21 cellular contexts compared by ENCODE assay signal in genomic region chr2:238554468-238555184, GRCh38.
A peak's percentile ranks its signal among the peaks of the same experiment; 100 is the strongest.
DNase-seq lines count a peak whose midpoint lies in the region; ATAC-seq, FAIRE-seq and TF ChIP-seq lines count a peak whose summit lies in the region.
"Had no signal": no experiment of that assay in that cellular context is flagged by ENCODE, and none has a peak within 500 bp of the region (broad histone marks: within the 10 kb centered on the region; RNA-seq: fewer than 3 reads in every experiment).

No MANE protein-coding gene starts in this region.

- H3K9me3 Mint-ChIP-seq in GM23338 = peaks cover 17% of the 10 kb centered on the region; the same call in 2 of the 3 replicates
- H3K9me3 Mint-ChIP-seq in activated T-cell treated with anti-CD3 and anti-CD28 coated beads, Interleukin-2, amount 50 U/mL, for 24 hours = peaks cover 4% of the 10 kb centered on the region

- H2BK120ac ChIP-seq in neuronal stem cell (ENCODE audit: low read depth, low read length) = no peak overlapping the region

- H3K36me3 ChIP-seq in GM23338 (ENCODE audit: insufficient read depth) (no peaks in the 10 kb centered on the region), K562 (ENCODE audit: control insufficient read depth, insufficient read depth, low read length) (no peaks in the 10 kb centered on the region), neuronal stem cell (replicated peaks in 1 of 2; ENCODE audit: control insufficient read depth in 2 of 2, insufficient read depth in 2 of 2, low read length in 2 of 2) (no peaks in the 10 kb centered on the region), mucosa of descending colon (ENCODE audit: low read depth) (no peaks in the 10 kb centered on the region)
- H3K36me3 ChIP-seq: Peyer's patch had no signal

- BruUV-seq in K562 (replicated peaks; lab: Mats Ljungman, UMichigan) = no TSS peak

- peak overlapping the region; percentile 36 for H3K18ac ChIP-seq in neuronal stem cell (ENCODE audit: low read length)

- TF ChIP-seq POLR2A in K562 (conservative IDR thresholded peaks at IDR 0.05) = no peak

- 3% methylated on average over 17 of the region's 25 CpGs for WGBS in K562 (ENCODE audit: insufficient coverage, low coverage, missing lambda C conversion rate)
- no CpG with 5 or more reads among the region's 25 CpGs for WGBS in neuronal stem cell (ENCODE audit: extremely low coverage in 2 of 2, insufficient read length in 2 of 2, insufficient replicate concordance in 1 of 2), 2 donors

- H3K4me2 ChIP-seq in GM23338 (peak overlapping the region; percentile 62), K562 (ENCODE audit: insufficient read depth, low read length) (no peak overlapping the region), neuronal stem cell (ENCODE audit: insufficient read depth, low read length, poor library complexity, severe bottlenecking) (no peak overlapping the region)

- H3K27me3 ChIP-seq in GM23338 (ENCODE audit: insufficient read depth) (no peaks in the 10 kb centered on the region), K562 (ENCODE audit: control insufficient read depth in 2 of 2, insufficient read depth in 2 of 2, low read length in 2 of 2) (peaks cover 2 to 49% of the 10 kb centered on the region in 2 experiments; a peak in 4 of 5 replicates), neuronal stem cell (ENCODE audit: control insufficient read depth in 3 of 3, insufficient read depth in 3 of 3, low read depth in 1 of 3, low read length in 3 of 3) (peaks cover 0 to 9% (median 0%) of the 10 kb centered on the region in 3 experiments)
- H3K27me3 ChIP-seq: Peyer's patch had no signal

- no peak for FAIRE-seq in K562 (lab: Jason Lieb, UNC)

- H3K9me1 ChIP-seq in K562 (ENCODE audit: control insufficient read depth, insufficient read depth, low read length) = no peaks in the 10 kb centered on the region

- H3K27ac Mint-ChIP-seq in GM23338 = peak overlapping the region; percentile 86; the same call in 1 of the 2 replicates
- H3K27ac Mint-ChIP-seq in activated T-cell treated with anti-CD3 and anti-CD28 coated beads, Interleukin-2, amount 50 U/mL, for 24 hours = no peak overlapping the region

- no peak for TF ChIP-seq RAD21 in K562 (CRISPR knock-in tag; conservative IDR thresholded peaks at IDR 0.05 in 1 of 2, IDR thresholded peaks at IDR 0.05 in 1 of 2)

- H3K4me3 ChIP-seq in GM23338 (peak overlapping the region; percentile 37), K562 (no peak overlapping the region), neuronal stem cell (ENCODE audit: low read length in 2 of 2) (peak overlapping the region in 1 of 2 donors; percentile 2), mucosa of descending colon (no peak overlapping the region)
- H3K4me3 ChIP-seq: GM23248, Peyer's patch had no signal

- no peak overlapping the region for H2AK5ac ChIP-seq in neuronal stem cell (ENCODE audit: low read depth, low read length)

- H4K8ac ChIP-seq in neuronal stem cell (ENCODE audit: low read depth, low read length) = no peak overlapping the region

- H3K23ac ChIP-seq in neuronal stem cell (ENCODE audit: low read depth, low read length, poor library complexity) = no peak overlapping the region

- H3F3A ChIP-seq in GM23338 (replicated peaks; ENCODE audit: low read depth) = no peaks in the 10 kb centered on the region

- intact Hi-C loops in K562 (cut with micrococcal nuclease) = no loop called here
- intact Hi-C loops in mucosa of descending colon (cut with DNase I, micrococcal nuclease) = no loop called here

- DNase-seq in GM23338 (ENCODE audit: low spot score) (peak; percentile 70), K562 (ENCODE audit: extremely low read depth in 1 of 4, low spot score in 3 of 4) (no peak), iPS-NIHi11 (ENCODE audit: low spot score) (peak; percentile 45), neuronal stem cell (ENCODE audit: low spot score) (no peak), mucosa of descending colon (no peak), NCI-H82 (lab: John Stamatoyannopoulos, UW) (no peak)
- no peak for DNase-seq in activated T-cell treated with anti-CD3 and anti-CD28 coated beads, Interleukin-2, amount 50 U/mL, for 24 hours
- DNase-seq: C1 segment of cervical spinal cord, EL, GM23248, KBM-7, MM.1S, NCI-H1092, NCI-H1436 treated with DMSO at 0.1 percent for 48 hours, NCI-H1930, NCI-H226, NCI-H524, NCI-H774, Peyer's patch had no signal

- no peaks in the 10 kb centered on the region for H3K9me2 ChIP-seq in GM23338 (ENCODE audit: insufficient read depth)

- H3K4ac ChIP-seq in neuronal stem cell (ENCODE audit: low read length) = no peak overlapping the region

- in situ Hi-C loops in K562 (cut with MboI) = no loop called here

- no peak for TF ChIP-seq CTCF in GM23338 (conservative IDR thresholded peaks at IDR 0.05; ENCODE audit: low read depth in 2 of 2)
- no peak for TF ChIP-seq CTCF in K562 (IDR thresholded peaks at IDR 0.05 in 2 of 3, conservative IDR thresholded peaks at IDR 0.05 in 1 of 3; ENCODE audit: insufficient read depth in 2 of 3, low read depth in 1 of 3, low read length in 3 of 3)
- TF ChIP-seq CTCF in mucosa of descending colon (IDR thresholded peaks at IDR 0.05) = no peak

- POLR2A ChIA-PET in K562 (lab: Yijun Ruan, JAX) = no interaction called here

- H2BK15ac ChIP-seq in neuronal stem cell (ENCODE audit: low read length) = no peak overlapping the region

- H2AFZ ChIP-seq in GM23338 = peak overlapping the region; percentile 96
- no peak overlapping the region for H2AFZ ChIP-seq in K562 (ENCODE audit: low read depth, low read length)
- H2AFZ ChIP-seq in neuronal stem cell (ENCODE audit: low read length) = no peak overlapping the region
- H2AFZ ChIP-seq: GM23248 had no signal

- H3K14ac ChIP-seq in neuronal stem cell (ENCODE audit: low read length) = no peak overlapping the region

- ATAC-seq in GM23338 (peak; percentile 86), K562 (no peak), mucosa of descending colon (no peak), GM19467 (IDR thresholded peaks at IDR 0.05; ENCODE audit: unreplicated experiment) (no peak)
- ATAC-seq: SK-N-SH treated with all-trans-retinoic acid at 6 μM for 48 hours had no signal

- H2BK5ac ChIP-seq in neuronal stem cell (ENCODE audit: low read length) = no peak overlapping the region

- no peaks in the 10 kb centered on the region for H3K79me2 ChIP-seq in GM23338 (replicated peaks; ENCODE audit: insufficient read depth)
- H3K79me2 ChIP-seq in K562 (ENCODE audit: control insufficient read depth, insufficient read depth, low read length) = no peaks in the 10 kb centered on the region

- peak overlapping the region; percentile 69; the same call in 2 of the 3 replicates for H3K4me3 Mint-ChIP-seq in GM23338
- no peak overlapping the region for H3K4me3 Mint-ChIP-seq in activated T-cell treated with anti-CD3 and anti-CD28 coated beads, Interleukin-2, amount 50 U/mL, for 24 hours

- H3K9ac ChIP-seq in K562 (ENCODE audit: insufficient read depth in 1 of 2, low read depth in 2 of 2, low read length in 2 of 2) (no peak overlapping the region), neuronal stem cell (ENCODE audit: low read depth, low read length, poor library complexity) (no peak overlapping the region)
- H3K9ac ChIP-seq: GM23248 had no signal

- H2BK12ac ChIP-seq in neuronal stem cell (ENCODE audit: low read length) = no peak overlapping the region

- H3K27ac ChIP-seq in GM23338 (ENCODE audit: low read depth) = no peak overlapping the region
- no peak overlapping the region for H3K27ac ChIP-seq in K562 (ENCODE audit: extremely low read depth, low read depth, low read length)
- H3K27ac ChIP-seq in neuronal stem cell (replicated peaks; ENCODE audit: low read length) = no peak overlapping the region
- H3K27ac ChIP-seq: GM23248, Peyer's patch had no signal

- peaks cover 8% of the 10 kb centered on the region; the same call in 2 of the 3 replicates for H3K4me1 Mint-ChIP-seq in GM23338
- no peaks in the 10 kb centered on the region for H3K4me1 Mint-ChIP-seq in activated T-cell treated with anti-CD3 and anti-CD28 coated beads, Interleukin-2, amount 50 U/mL, for 24 hours (ENCODE audit: low read depth)

- H3K79me1 ChIP-seq in neuronal stem cell (ENCODE audit: low read depth, low read length) = no peaks in the 10 kb centered on the region

- peaks cover 2% of the 10 kb centered on the region for H3K27me3 Mint-ChIP-seq in GM23338 (ENCODE audit: insufficient read depth, low read depth, poor library complexity)
- H3K27me3 Mint-ChIP-seq in activated T-cell treated with anti-CD3 and anti-CD28 coated beads, Interleukin-2, amount 50 U/mL, for 24 hours = peaks cover 20% of the 10 kb centered on the region

- CTCF ChIA-PET in K562 (lab: Yijun Ruan, JAX; ENCODE audit: low intra/inter-chr PET ratio) = no interaction called here

- no peak for TF ChIP-seq EP300 in K562 (IDR thresholded peaks at IDR 0.05; ENCODE audit: low read length)

- no peaks in the 10 kb centered on the region for H4K20me1 ChIP-seq in GM23338 (replicated peaks; ENCODE audit: insufficient read depth)
- H4K20me1 ChIP-seq in K562 (replicated peaks; ENCODE audit: control insufficient read depth, insufficient read depth, low read length) = no peaks in the 10 kb centered on the region

- H3K9me3 ChIP-seq in K562 (replicated peaks; ENCODE audit: control insufficient read depth, insufficient read depth, low read depth, low read length) (no peaks in the 10 kb centered on the region), neuronal stem cell (replicated peaks in 1 of 2; ENCODE audit: control insufficient read depth in 2 of 2, insufficient read depth in 1 of 2, low read depth in 1 of 2, low read length in 2 of 2) (peaks cover 0 to 2% of the 10 kb centered on the region in 2 donors), mucosa of descending colon (peaks cover 5% of the 10 kb centered on the region)

- H4K91ac ChIP-seq in neuronal stem cell (ENCODE audit: low read depth, low read length, poor library complexity) = no peak overlapping the region

- H3K4me1 ChIP-seq in GM23338 (ENCODE audit: insufficient read depth) (no peaks in the 10 kb centered on the region; the same call in 1 of the 2 replicates), K562 (replicated peaks in 1 of 2; ENCODE audit: control insufficient read depth in 2 of 2, insufficient read depth in 2 of 2, low read length in 2 of 2) (peaks cover 0 to 3% of the 10 kb centered on the region in 2 experiments; a peak in 1 of 5 replicates), neuronal stem cell (ENCODE audit: control insufficient read depth in 2 of 2, insufficient read depth in 1 of 2, low read depth in 1 of 2, low read length in 2 of 2) (peaks cover 0 to 5% of the 10 kb centered on the region in 2 donors), mucosa of descending colon (ENCODE audit: low read depth) (no peaks in the 10 kb centered on the region)
- H3K4me1 ChIP-seq: Peyer's patch had no signal

- no peaks in the 10 kb centered on the region; the same call in 2 of the 3 replicates for H3K36me3 Mint-ChIP-seq in GM23338 (ENCODE audit: low read depth)
- no peaks in the 10 kb centered on the region for H3K36me3 Mint-ChIP-seq in activated T-cell treated with anti-CD3 and anti-CD28 coated beads, Interleukin-2, amount 50 U/mL, for 24 hours (ENCODE audit: low read depth)

TF ChIP-seq in GM23338, 12 proteins besides CTCF, POLR2A, EP300 and RAD21 (continues in another document):
- TF ChIP-seq ZNF114 (CRISPR knock-in tag; IDR thresholded peaks at IDR 0.05) (no peak), POLR2AphosphoS5 (IDR thresholded peaks at IDR 0.05; ENCODE audit: low read depth) (no peak)

TF ChIP-seq in K562, 482 proteins besides CTCF, POLR2A, EP300 and RAD21 (continues in another document):
- no peak for TF ChIP-seq MAFK (IDR thresholded peaks at IDR 0.05; ENCODE audit: low read length)

Comparison
In these comparisons a context has a peak if more than half of its experiments do, and no peak if none do; other contexts are left out.
1. DNase-seq: peak in GM23338 (single experiment) and iPS-NIHi11 (single experiment); none in K562 (0 of 4), neuronal stem cell (single experiment), activated T-cell treated with anti-CD3 and anti-CD28 coated beads, Interleukin-2, amount 50 U/mL, for 24 hours (single experiment), mucosa of descending colon (0 of 3) and NCI-H82 (single experiment).